Comparison of ENCODE assay signal across 16 cellular contexts in the genomic region with DNA sequence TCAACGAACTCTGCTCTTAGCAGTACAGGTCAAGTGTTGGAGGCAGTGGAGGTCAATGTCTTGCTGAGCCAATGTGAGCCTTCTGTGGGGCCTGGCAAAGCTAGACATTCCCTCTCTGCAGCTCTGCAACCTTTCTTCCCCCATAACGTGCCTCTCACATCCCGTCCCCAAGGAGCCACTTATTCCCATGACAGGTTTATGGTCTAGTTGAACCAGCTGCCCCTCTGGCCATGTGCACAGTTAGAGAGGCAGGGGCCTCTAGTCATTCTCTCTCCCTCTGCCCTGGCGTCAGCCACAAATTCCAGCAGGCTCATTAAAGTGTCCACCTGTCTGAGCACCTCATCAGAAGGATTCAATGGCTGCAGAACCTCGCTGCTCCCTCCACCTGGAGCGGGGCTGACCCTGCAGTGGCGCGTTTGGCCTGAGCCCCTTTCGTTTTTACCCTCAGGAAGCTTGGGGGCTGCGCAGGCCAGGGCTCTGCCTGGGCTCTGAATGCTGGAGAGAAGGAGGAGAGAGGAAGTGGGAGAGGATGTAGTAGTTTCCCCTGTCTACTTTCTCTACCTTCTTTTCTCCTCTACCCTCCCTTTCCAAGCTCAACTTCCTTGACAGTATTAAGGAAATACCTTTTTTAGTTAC.
"Had no signal": no experiment of that assay in that cellular context is flagged by ENCODE, and none has a peak within 500 bp of the region (broad histone marks: within the 10 kb centered on the region; RNA-seq: fewer than 3 reads in every experiment).

No MANE protein-coding gene starts in this region.

- H3K4me3 ChIP-seq: heart left ventricle, lung, neural progenitor cell, sigmoid colon, stomach, thoracic aorta, upper lobe of right lung had no signal

- H3K4me1 ChIP-seq: heart left ventricle, stomach, upper lobe of right lung had no signal

- FAIRE-seq: astrocyte, bronchial epithelial cell, frontal cortex had no signal

- H3K9ac ChIP-seq: neural progenitor cell had no signal

- H3K36me3 ChIP-seq: heart left ventricle, neural progenitor cell, sigmoid colon, stomach, thoracic aorta, upper lobe of right lung had no signal

- H3K9me3 ChIP-seq: heart left ventricle, sigmoid colon, stomach, thoracic aorta, upper lobe of right lung had no signal

- H3K27ac ChIP-seq: epithelial cell of prostate, heart left ventricle, neural progenitor cell, sigmoid colon, stomach, thoracic aorta, upper lobe of right lung had no signal

- H2AFZ ChIP-seq: neural progenitor cell had no signal

- H3K27me3 ChIP-seq: neural progenitor cell, sigmoid colon, upper lobe of right lung had no signal

- H3K4me2 ChIP-seq: neural progenitor cell had no signal

- DNase-seq: activated CD4-positive, alpha-beta T cell treated with anti-CD3 and anti-CD28 coated beads, Interleukin-2, amount 50 U/mL, for 4 hours; activated naive CD4-positive, alpha-beta T cell treated with anti-CD3 and anti-CD28 coated beads, Interleukin-2, amount 50 U/mL, for 16 hours; heart left ventricle; left colon; midbrain; sigmoid colon; stimulated activated CD4-positive, alpha-beta T cell treated with anti-CD3 and anti-CD28 coated beads, Interleukin-1b, Interleukin-23, amount 100 ng/mL, for 48 hours; stomach; upper lobe of right lung had no signal
